1 cellular context compared by ENCODE assay signal in genomic region chr2:64400733-64401500, GRCh38.
TF ChIP-seq lines count a peak whose summit lies in the region.

No MANE protein-coding gene starts in this region.

TF ChIP-seq in HepG2, 621 proteins besides CTCF, POLR2A, EP300 and RAD21 (continued from another document):
- TF ChIP-seq ZBTB10 (CRISPR knock-in tag; IDR thresholded peaks at IDR 0.05; ENCODE audit: borderline replicate concordance): no peak
- peak; percentile 47 for TF ChIP-seq NCOA2 (CRISPR knock-in tag; IDR thresholded peaks at IDR 0.05)
- TF ChIP-seq ELF3 (CRISPR knock-in tag; IDR thresholded peaks at IDR 0.05): 0 out of 2 replicates have a peak, but pooled peaks have one; percentile 36
- TF ChIP-seq ZNF713 (CRISPR knock-in tag; IDR thresholded peaks at IDR 0.05): 0 out of 2 replicates have a peak, but pooled peaks have one; percentile 54
- peak; percentile 58; the same call in 1 of the 2 replicates for TF ChIP-seq MXD3 (CRISPR knock-in tag; IDR thresholded peaks at IDR 0.05)
- 0 out of 2 replicates have a peak, but pooled peaks have one; percentile 2 for TF ChIP-seq MAX (IDR thresholded peaks at IDR 0.05)
- 0 out of 2 replicates have a peak, but pooled peaks have one; percentile 58 for TF ChIP-seq ZNF792 (CRISPR knock-in tag; IDR thresholded peaks at IDR 0.05)
- peak; percentile 46; the same call in 1 of the 2 replicates for TF ChIP-seq RXRA (CRISPR knock-in tag; IDR thresholded peaks at IDR 0.05)
- TF ChIP-seq BCL6 (CRISPR knock-in tag; IDR thresholded peaks at IDR 0.05): 0 out of 2 replicates have a peak, but pooled peaks have one; percentile 12
- TF ChIP-seq ZNF335 (CRISPR knock-in tag; IDR thresholded peaks at IDR 0.05): 0 out of 2 replicates have a peak, but pooled peaks have one; percentile 17
- peak; percentile 65 for TF ChIP-seq PITX1 (CRISPR knock-in tag; IDR thresholded peaks at IDR 0.05)
- TF ChIP-seq ELF1 (CRISPR knock-in tag; IDR thresholded peaks at IDR 0.05): peak; percentile 47; the same call in 1 of the 2 replicates
- no peak for TF ChIP-seq ZNF878 (CRISPR knock-in tag; IDR thresholded peaks at IDR 0.05)
- TF ChIP-seq ZBTB38 (CRISPR knock-in tag; IDR thresholded peaks at IDR 0.05): peak; percentile 50; the same call in 1 of the 2 replicates
- TF ChIP-seq NRL (CRISPR knock-in tag; IDR thresholded peaks at IDR 0.05; ENCODE audit: borderline replicate concordance): peak; percentile 32; the same call in 1 of the 2 replicates
- 0 out of 2 replicates have a peak, but pooled peaks have one; percentile 22 for TF ChIP-seq ZFP90 (CRISPR knock-in tag; IDR thresholded peaks at IDR 0.05; ENCODE audit: borderline replicate concordance)
- TF ChIP-seq ZNF687 (CRISPR knock-in tag; IDR thresholded peaks at IDR 0.05): peak; percentile 54
- TF ChIP-seq ZNF24 (IDR thresholded peaks at IDR 0.05): no peak
- TF ChIP-seq MED1 (CRISPR knock-in tag; IDR thresholded peaks at IDR 0.05): peak; percentile 34; the same call in 1 of the 2 replicates
- TF ChIP-seq PHF20 (CRISPR knock-in tag; IDR thresholded peaks at IDR 0.05): no peak
- peak; percentile 39; the same call in 1 of the 2 replicates for TF ChIP-seq GABPB1 (CRISPR knock-in tag; IDR thresholded peaks at IDR 0.05)
- TF ChIP-seq FOSL2 (CRISPR knock-in tag; IDR thresholded peaks at IDR 0.05): peak; percentile 53
- peak; percentile 13 for TF ChIP-seq SIX4 (CRISPR knock-in tag; IDR thresholded peaks at IDR 0.05)
- TF ChIP-seq TFAP4 (IDR thresholded peaks at IDR 0.05; ENCODE audit: borderline replicate concordance, low read depth): 0 out of 2 replicates have a peak, but pooled peaks have one; percentile 30
- TF ChIP-seq YEATS2 (CRISPR knock-in tag; IDR thresholded peaks at IDR 0.05; ENCODE audit: borderline replicate concordance): 0 out of 2 replicates have a peak, but pooled peaks have one; percentile 11
- TF ChIP-seq MYPOP (CRISPR knock-in tag; IDR thresholded peaks at IDR 0.05): no peak
- no peak for TF ChIP-seq ZNF317 (CRISPR knock-in tag; IDR thresholded peaks at IDR 0.05)
- TF ChIP-seq ZNF816 (CRISPR knock-in tag; IDR thresholded peaks at IDR 0.05; ENCODE audit: borderline replicate concordance): no peak
- TF ChIP-seq ETV5 (CRISPR knock-in tag; IDR thresholded peaks at IDR 0.05; ENCODE audit: borderline replicate concordance): peak; percentile 47; the same call in 1 of the 2 replicates
- TF ChIP-seq ZNF350 (CRISPR knock-in tag; IDR thresholded peaks at IDR 0.05; ENCODE audit: borderline replicate concordance, low read depth): peak; percentile 49; the same call in 1 of the 2 replicates
- 0 out of 2 replicates have a peak, but pooled peaks have one; percentile 46 for TF ChIP-seq ZBTB49 (CRISPR knock-in tag; IDR thresholded peaks at IDR 0.05; ENCODE audit: borderline replicate concordance)
- peak; percentile 30; the same call in 1 of the 2 replicates for TF ChIP-seq PATZ1 (CRISPR knock-in tag; IDR thresholded peaks at IDR 0.05)
- TF ChIP-seq ZNF225 (CRISPR knock-in tag; IDR thresholded peaks at IDR 0.05): 0 out of 2 replicates have a peak, but pooled peaks have one; percentile 52
- TF ChIP-seq HIC2 (CRISPR knock-in tag; IDR thresholded peaks at IDR 0.05; ENCODE audit: low read depth): peak; percentile 91
- peak in 1 of 2 experiments; percentile 16; a peak in 1 of 4 replicates for TF ChIP-seq MAFK (conservative IDR thresholded peaks at IDR 0.05 in 1 of 2, IDR thresholded peaks at IDR 0.05 in 1 of 2; ENCODE audit: low read length in 2 of 2)
- TF ChIP-seq ZNF331 (CRISPR knock-in tag; IDR thresholded peaks at IDR 0.05): 0 out of 2 replicates have a peak, but pooled peaks have one; percentile 15
- TF ChIP-seq FOXO4 (CRISPR knock-in tag; conservative IDR thresholded peaks at IDR 0.05): no peak
- TF ChIP-seq HES4 (CRISPR knock-in tag; IDR thresholded peaks at IDR 0.05; ENCODE audit: borderline replicate concordance): 0 out of 2 replicates have a peak, but pooled peaks have one; percentile 44
- TF ChIP-seq TEAD3 (CRISPR knock-in tag; optimal IDR thresholded peaks at IDR 0.05; ENCODE audit: borderline replicate concordance): peak; percentile 20
- 0 out of 2 replicates have a peak, but pooled peaks have one; percentile 10 for TF ChIP-seq MEF2D (CRISPR knock-in tag; IDR thresholded peaks at IDR 0.05)
- peak; percentile 51; the same call in 1 of the 2 replicates for TF ChIP-seq TBX2 (CRISPR knock-in tag; IDR thresholded peaks at IDR 0.05; ENCODE audit: borderline replicate concordance)
- TF ChIP-seq ASH2L (IDR thresholded peaks at IDR 0.05; ENCODE audit: insufficient read length, low read depth, low read length): peak; percentile 58
- 0 out of 2 replicates have a peak, but pooled peaks have one; percentile 16 for TF ChIP-seq TCF7 (IDR thresholded peaks at IDR 0.05; ENCODE audit: low read depth)
TF ChIP-seq in HepG2: peak in this region for 63.
